Comparison of ENCODE assay signal across 16 cellular contexts in genomic region chr1:155466617-155466972, GRCh38.
A peak's percentile ranks its signal among the peaks of the same experiment; 100 is the strongest.
DNase-seq lines count a peak whose midpoint lies in the region; ATAC-seq and TF ChIP-seq lines count a peak whose summit lies in the region.
"Had no signal": no experiment of that assay in that cellular context is flagged by ENCODE, and none has a peak within 500 bp of the region (broad histone marks: within the 10 kb centered on the region; RNA-seq: fewer than 3 reads in every experiment).

No MANE protein-coding gene starts in this region.

- in situ Hi-C loops in G401 (cut with HindIII; ENCODE audit: low sequenced_read_pairs): no loop called here

- peaks cover 4% of the 10 kb centered on the region for H3K79me2 ChIP-seq in fibroblast of lung (ENCODE audit: control insufficient read depth, insufficient read depth, low read length)

- H3K9me3 Mint-ChIP-seq in activated T-cell treated with anti-CD3 and anti-CD28 coated beads, Interleukin-2, amount 50 U/mL, for 24 hours: peaks cover 2% of the 10 kb centered on the region
- peaks cover 3% of the 10 kb centered on the region for H3K9me3 Mint-ChIP-seq in stimulated activated memory B cell treated with anti-CD40 and anti-IgM and Interleukin-4, amounts not matched to agents 10 μg/mL and 1 μg/mL and 100 μg/mL, for 72 hours

- H3K9me3 ChIP-seq in SK-N-MC (ENCODE audit: low read depth, low read length) (peaks cover under 1% of the 10 kb centered on the region; the same call in 1 of the 2 replicates), fibroblast of lung (ENCODE audit: control insufficient read depth, insufficient read depth, low read depth, low read length) (no peaks in the 10 kb centered on the region)
- H3K9me3 ChIP-seq: ascending aorta, neutrophil had no signal

- TF ChIP-seq CTCF in fibroblast of lung (conservative IDR thresholded peaks at IDR 0.05 in 1 of 2, IDR thresholded peaks at IDR 0.05 in 1 of 2; ENCODE audit: low read depth in 1 of 2, low read length in 2 of 2): no peak

- no peaks in the 10 kb centered on the region for H3K27me3 Mint-ChIP-seq in activated T-cell treated with anti-CD3 and anti-CD28 coated beads, Interleukin-2, amount 50 U/mL, for 24 hours
- H3K27me3 Mint-ChIP-seq in stimulated activated memory B cell treated with anti-CD40 and anti-IgM and Interleukin-4, amounts not matched to agents 10 μg/mL and 1 μg/mL and 100 μg/mL, for 72 hours: no peaks in the 10 kb centered on the region

- no peak overlapping the region for H3K4me3 Mint-ChIP-seq in activated T-cell treated with anti-CD3 and anti-CD28 coated beads, Interleukin-2, amount 50 U/mL, for 24 hours
- H3K4me3 Mint-ChIP-seq in stimulated activated memory B cell treated with anti-CD40 and anti-IgM and Interleukin-4, amounts not matched to agents 10 μg/mL and 1 μg/mL and 100 μg/mL, for 72 hours: no peak overlapping the region

- H3K36me3 ChIP-seq in SK-N-MC (ENCODE audit: insufficient read depth, low read length): peaks cover 19% of the 10 kb centered on the region
- no peaks in the 10 kb centered on the region for H3K36me3 ChIP-seq in fibroblast of lung (ENCODE audit: control insufficient read depth, insufficient read depth, low read length)

- no peak for DNase-seq in activated T-cell treated with anti-CD3 and anti-CD28 coated beads, Interleukin-2, amount 50 U/mL, for 24 hours
- DNase-seq in activated T-cell treated with anti-CD3 and anti-CD28 coated beads, Interleukin-2, amount 50 U/mL, for 48 hours: no peak
- DNase-seq in SK-N-MC (ENCODE audit: low read depth, low spot score): no peak
- DNase-seq in fibroblast of lung (ENCODE audit: low read depth in 2 of 2): no peak
- no peak for DNase-seq in NCI-H1417 (lab: John Stamatoyannopoulos, UW)
- DNase-seq in G401 (ENCODE audit: low spot score): no peak
- DNase-seq: DMS 273 treated with DMSO at 0.1 percent for 48 hours, NCI-H2029, NCI-H526 had no signal

- H3K9ac ChIP-seq in SK-N-MC (ENCODE audit: insufficient read length) (no peak overlapping the region), fibroblast of lung (ENCODE audit: insufficient read depth, low read length) (no peak overlapping the region)

- no peak overlapping the region for H2AFZ ChIP-seq in fibroblast of lung (ENCODE audit: low read length)

- H3K4me2 ChIP-seq in fibroblast of lung (ENCODE audit: extremely low read depth, insufficient read depth, low read length): no peak overlapping the region

- peaks cover 57% of the 10 kb centered on the region for H3K4me1 Mint-ChIP-seq in activated T-cell treated with anti-CD3 and anti-CD28 coated beads, Interleukin-2, amount 50 U/mL, for 24 hours (ENCODE audit: low read depth)
- peaks cover 57% of the 10 kb centered on the region for H3K4me1 Mint-ChIP-seq in stimulated activated memory B cell treated with anti-CD40 and anti-IgM and Interleukin-4, amounts not matched to agents 10 μg/mL and 1 μg/mL and 100 μg/mL, for 72 hours

- H3K27me3 ChIP-seq in fibroblast of lung (ENCODE audit: control insufficient read depth, insufficient read depth, low read length): no peaks in the 10 kb centered on the region
- H3K27me3 ChIP-seq: ascending aorta, neutrophil had no signal

- H3K4me1 ChIP-seq in fibroblast of lung (ENCODE audit: control insufficient read depth, extremely low read depth, insufficient read depth, low read length): peaks cover 5% of the 10 kb centered on the region

- H3K27ac Mint-ChIP-seq in activated T-cell treated with anti-CD3 and anti-CD28 coated beads, Interleukin-2, amount 50 U/mL, for 24 hours: peak overlapping the region; percentile 85
- peak overlapping the region; percentile 86 for H3K27ac Mint-ChIP-seq in stimulated activated memory B cell treated with anti-CD40 and anti-IgM and Interleukin-4, amounts not matched to agents 10 μg/mL and 1 μg/mL and 100 μg/mL, for 72 hours

- H3K36me3 Mint-ChIP-seq in activated T-cell treated with anti-CD3 and anti-CD28 coated beads, Interleukin-2, amount 50 U/mL, for 24 hours (ENCODE audit: low read depth): peaks cover 59% of the 10 kb centered on the region
- peaks cover 34% of the 10 kb centered on the region for H3K36me3 Mint-ChIP-seq in stimulated activated memory B cell treated with anti-CD40 and anti-IgM and Interleukin-4, amounts not matched to agents 10 μg/mL and 1 μg/mL and 100 μg/mL, for 72 hours

- 0 out of 2 replicates have a peak overlapping the region, but pooled peaks have one; percentile 4 for H3K27ac ChIP-seq in SK-N-MC
- peak overlapping the region; percentile 41 for H3K27ac ChIP-seq in fibroblast of lung (ENCODE audit: insufficient read depth, low read length)
- H3K27ac ChIP-seq: ascending aorta, HL-60, neutrophil had no signal

- peak; percentile 43 for ATAC-seq in stimulated activated memory B cell treated with anti-CD40 and anti-IgM and Interleukin-4, amounts not matched to agents 10 μg/mL and 1 μg/mL and 100 μg/mL, for 72 hours
- ATAC-seq in GM18858 (IDR thresholded peaks at IDR 0.05; ENCODE audit: unreplicated experiment): no peak
- ATAC-seq: HCT116, Panc1 had no signal

- H3K4me3 ChIP-seq in SK-N-MC (no peak overlapping the region), fibroblast of lung (replicated peaks in 1 of 4; ENCODE audit: control extremely low read depth in 1 of 4, insufficient read depth in 1 of 4, low read depth in 3 of 4, low read length in 4 of 4) (no peak overlapping the region)
- H3K4me3 ChIP-seq: ascending aorta had no signal

- no peaks in the 10 kb centered on the region for H4K20me1 ChIP-seq in fibroblast of lung (ENCODE audit: control insufficient read depth, extremely low read depth, insufficient read depth, low read length)
